In genomic region chr2:185942855-185943254, GRCh38 we compare ENCODE assay signal across 9 cellular contexts.
"Had no signal": no experiment of that assay in that cellular context is flagged by ENCODE, and none has a peak within 500 bp of the region (broad histone marks: within the 10 kb centered on the region; RNA-seq: fewer than 3 reads in every experiment).

No MANE protein-coding gene starts in this region.

- H3K4me1 ChIP-seq: HAP-1 had no signal

- H3K4me2 ChIP-seq: GM23338 had no signal

- H2AFZ ChIP-seq: GM23248, GM23338 had no signal

- DNase-seq: GM23248, GOT3, H7, H9, HCEC 1CT, HFFc6 had no signal

- H3K36me3 ChIP-seq: HAP-1 had no signal

- H3K9me3 ChIP-seq: HAP-1 had no signal

- H3K4me3 ChIP-seq: GM23248, GM23338, HAP-1 had no signal

- H3K27ac ChIP-seq: GM23248 had no signal

- ATAC-seq: GM23338 had no signal

- FAIRE-seq: H54 had no signal

- H3K9ac ChIP-seq: GM23248 had no signal
